Comparison of ENCODE assay signal across 20 cellular contexts in the genomic region with DNA sequence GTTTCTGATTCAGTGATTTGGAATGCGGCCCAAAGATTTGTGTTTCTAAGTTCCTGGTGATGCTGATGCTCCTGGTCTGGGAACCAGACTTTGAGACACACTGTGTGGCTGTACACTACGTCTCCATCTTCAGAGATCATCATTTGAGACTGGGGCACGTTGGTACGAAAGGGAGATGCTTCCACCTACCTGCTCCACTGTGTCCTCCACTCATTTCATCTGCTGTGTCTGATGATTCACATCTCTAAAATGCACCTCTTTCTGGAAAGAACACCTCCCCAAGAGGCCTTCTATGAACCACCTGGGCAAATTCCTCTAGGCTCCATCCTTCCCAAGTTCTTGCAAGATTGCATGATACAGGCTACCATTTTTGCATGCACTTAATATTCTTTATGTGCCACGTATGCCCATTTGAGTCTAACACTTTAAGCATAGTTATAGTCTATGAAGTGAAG.
"Had no signal": no experiment of that assay in that cellular context is flagged by ENCODE, and none has a peak within 500 bp of the region (broad histone marks: within the 10 kb centered on the region; RNA-seq: fewer than 3 reads in every experiment).

No MANE protein-coding gene starts in this region.

- H3K9me3 ChIP-seq: SJSA1 had no signal

- H3K36me3 ChIP-seq: SJSA1 had no signal

- H3K36me3 Mint-ChIP-seq: activated naive CD4-positive, alpha-beta T cell treated with anti-CD3 and anti-CD28 coated beads, Interleukin-2, amount 10 ng/mL, durations not matched to agents 7 days and 5 days; activated naive CD8-positive, alpha-beta T cell treated with anti-CD3 and anti-CD28 coated beads for 36 hours had no signal

- H3K4me3 ChIP-seq: SJSA1 had no signal

- DNase-seq: activated CD4-positive, alpha-beta T cell treated with anti-CD3 and anti-CD28 coated beads for 4 hours; activated CD8-positive, alpha-beta memory T cell treated with anti-CD3 and anti-CD28 coated beads, Interleukin-2, amount 50 U/mL, for 4 hours; activated CD8-positive, alpha-beta T cell treated with anti-CD3 and anti-CD28 coated beads for 36 hours; activated gamma-delta T cell treated with Interleukin-2 at 50 U/mL for 16 hours; activated naive CD4-positive, alpha-beta T cell treated with anti-CD3 and anti-CD28 coated beads, Interleukin-2, amount 10 ng/mL, durations not matched to agents 7 days and 5 days; activated naive CD8-positive, alpha-beta T cell treated with anti-CD3 and anti-CD28 coated beads for 36 hours; activated T-cell treated with anti-CD3 and anti-CD28 coated beads, Interleukin-2, amount 50 U/mL, for 72 hours; central memory CD4-positive, alpha-beta T cell; MM.1S; NCI-H1105 treated with DMSO at 0.1 percent for 48 hours; NCI-H1436 treated with DMSO at 0.1 percent for 48 hours; NCI-H2081; RPMI8226; SHP77 had no signal

- H3K27ac ChIP-seq: KMS-11, SJSA1 had no signal

- ATAC-seq: activated CD4-positive, CD25-positive, alpha-beta regulatory T cell treated with anti-CD3 and anti-CD28 coated beads, Interleukin-2, amount 50 U/mL, for 24 hours; activated CD8-positive, alpha-beta T cell treated with anti-CD3 and anti-CD28 coated beads for 36 hours; activated T-cell treated with anti-CD3 and anti-CD28 coated beads, Interleukin-2, amount 50 U/mL, for 72 hours; Panc1 had no signal

- H3K4me1 ChIP-seq: SJSA1 had no signal

- H3K9ac ChIP-seq: KMS-11 had no signal

- H3K4me3 Mint-ChIP-seq: activated CD8-positive, alpha-beta T cell treated with anti-CD3 and anti-CD28 coated beads for 36 hours; activated naive CD4-positive, alpha-beta T cell treated with anti-CD3 and anti-CD28 coated beads, Interleukin-2, amount 10 ng/mL, durations not matched to agents 7 days and 5 days; activated naive CD8-positive, alpha-beta T cell treated with anti-CD3 and anti-CD28 coated beads for 36 hours; activated T-cell treated with anti-CD3 and anti-CD28 coated beads, Interleukin-2, amount 50 U/mL, for 72 hours; T-helper 1 cell treated with Interleukin-12 subunit alpha and Interleukin-12 subunit beta and Interleukin-4 antibody, amounts not matched to agents 30 μg/mL and 1 μg/mL, for 36 hours had no signal

- H3K27ac Mint-ChIP-seq: activated CD8-positive, alpha-beta T cell treated with anti-CD3 and anti-CD28 coated beads for 36 hours; activated naive CD4-positive, alpha-beta T cell treated with anti-CD3 and anti-CD28 coated beads, Interleukin-2, amount 10 ng/mL, durations not matched to agents 7 days and 5 days; activated naive CD8-positive, alpha-beta T cell treated with anti-CD3 and anti-CD28 coated beads for 36 hours; activated T-cell treated with anti-CD3 and anti-CD28 coated beads, Interleukin-2, amount 50 U/mL, for 72 hours; activated T-helper 2 cell treated with anti-CD3 and anti-CD28 coated beads, Interferon-gamma antibody, Interleukin-2, Interleukin-4, amounts not matched to agents 10 μg/mL and 5 μg/mL and 100 μg/mL, durations not matched to agents 14 hours and 24 hours and 36 hours; T-helper 1 cell treated with Interleukin-12 subunit alpha and Interleukin-12 subunit beta and Interleukin-4 antibody, amounts not matched to agents 30 μg/mL and 1 μg/mL, for 36 hours had no signal

- H3K9me3 Mint-ChIP-seq: activated CD8-positive, alpha-beta T cell treated with anti-CD3 and anti-CD28 coated beads for 36 hours; activated naive CD4-positive, alpha-beta T cell treated with anti-CD3 and anti-CD28 coated beads, Interleukin-2, amount 10 ng/mL, durations not matched to agents 7 days and 5 days; activated naive CD8-positive, alpha-beta T cell treated with anti-CD3 and anti-CD28 coated beads for 36 hours; activated T-cell treated with anti-CD3 and anti-CD28 coated beads, Interleukin-2, amount 50 U/mL, for 72 hours; activated T-helper 2 cell treated with anti-CD3 and anti-CD28 coated beads, Interferon-gamma antibody, Interleukin-2, Interleukin-4, amounts not matched to agents 10 μg/mL and 5 μg/mL and 100 μg/mL, durations not matched to agents 14 hours and 24 hours and 36 hours; T-helper 1 cell treated with Interleukin-12 subunit alpha and Interleukin-12 subunit beta and Interleukin-4 antibody, amounts not matched to agents 30 μg/mL and 1 μg/mL, for 36 hours had no signal

- H3K4me2 ChIP-seq: KMS-11 had no signal

- H3K4me1 Mint-ChIP-seq: activated naive CD4-positive, alpha-beta T cell treated with anti-CD3 and anti-CD28 coated beads, Interleukin-2, amount 10 ng/mL, durations not matched to agents 7 days and 5 days; activated naive CD8-positive, alpha-beta T cell treated with anti-CD3 and anti-CD28 coated beads for 36 hours had no signal
